In genomic region chr18:5295981-5296705, GRCh38 we compare ENCODE assay signal across 8 cellular contexts. TPM values are rescaled to one million over a fixed set of nuclear protein-coding genes. Genes with fewer than 3 reads are reported as not detected.
DNase-seq lines count a peak whose midpoint lies in the region; ATAC-seq and TF ChIP-seq lines count a peak whose summit lies in the region.

No MANE protein-coding gene starts in this region.

- H3K4me3 ChIP-seq in AG04449 (ENCODE audit: low read depth, low read length) (peak overlapping the region; percentile 87), spleen (peak overlapping the region; percentile 56 to 91 (median 80))

- H3K9me3 ChIP-seq in spleen = no peaks in the 10 kb centered on the region

- CTCF ChIA-PET in AG04449 (lab: Yijun Ruan, JAX) (interaction anchor here (0.8 to 1.8 kb wide), 2 partner anchors 52 to 58 kb away, joined by 3 to 10 read pairs; no protein-coding TSS in a partner anchor), WTC11 (lab: Charles Lee) (interaction anchor here (1.4 kb wide), 1 partner anchor 59 kb away, joined by 6 read pairs; no protein-coding TSS in a partner anchor)

- TF ChIP-seq POLR2A in spleen (IDR thresholded peaks at IDR 0.05) = peak in 1 of 3 donors; percentile 32

- peaks cover 0 to 6% (median 0%) of the 10 kb centered on the region in 7 donors for H3K27me3 ChIP-seq in spleen (replicated peaks in 1 of 7)

- POLR2A ChIA-PET in AG04449 (lab: Yijun Ruan, JAX) (interaction anchor here (3.6 kb wide), 1 partner anchor 59 kb away, joined by 31 read pairs; no protein-coding TSS in a partner anchor), WTC11 (lab: Charles Lee) (interaction anchor here (0.7 to 3.2 kb wide), 3 partner anchors 37 to 118 kb away, joined by 3 to 25 read pairs (median 4); no protein-coding TSS in a partner anchor)

- H3K27ac ChIP-seq in caudate nucleus (ENCODE audit: low read depth, low read length) (peak overlapping the region; percentile 96), spleen (peak overlapping the region; percentile 91 to 100 (median 96))

- intact Hi-C loops in spleen (cut with DNase I; ENCODE audit: low total_unique reads) = no loop called here

- peak overlapping the region; percentile 90 for H3K4me3 Mint-ChIP-seq in WTC11

- TF ChIP-seq CTCF in AG04449 (IDR thresholded peaks at IDR 0.05; ENCODE audit: insufficient read depth, low read length, missing control alignments) = no peak
- no peak for TF ChIP-seq CTCF in WTC11 (IDR thresholded peaks at IDR 0.05)
- TF ChIP-seq CTCF in spleen (IDR thresholded peaks at IDR 0.05 in 8 of 11, conservative IDR thresholded peaks at IDR 0.05 in 3 of 11) = no peak

- peaks cover 22% of the 10 kb centered on the region for H3K4me1 Mint-ChIP-seq in WTC11

- H3K4me1 ChIP-seq in spleen = peaks cover 5 to 28% (median 22%) of the 10 kb centered on the region in 6 donors

- ATAC-seq in GM18873 (IDR thresholded peaks at IDR 0.05; ENCODE audit: low FRiP score, unreplicated experiment) (peak; percentile 65), HG03135 (IDR thresholded peaks at IDR 0.05; ENCODE audit: unreplicated experiment) (peak; percentile 58), WTC11 (peak; percentile 61)

- peak overlapping the region; percentile 97 for H3K27ac Mint-ChIP-seq in WTC11

- peaks cover 13% of the 10 kb centered on the region for H3K36me3 Mint-ChIP-seq in WTC11

- no peaks in the 10 kb centered on the region for H3K9me3 Mint-ChIP-seq in WTC11

- DNase-seq in AG04449 (ENCODE audit: low read depth, low spot score) (peak; percentile 67), NCI-H2196 (lab: John Stamatoyannopoulos, UW; ENCODE audit: unreplicated experiment) (peak; percentile 99), WTC11 (ENCODE audit: low spot score) (peak; percentile 90), caudate nucleus (lab: John Stamatoyannopoulos, UW) (peak; percentile 34 to 95 (median 87)), inferior parietal cortex (ENCODE audit: extremely low spot score) (peak; percentile 84), spleen (peak; percentile 99)

- 0 to 1% (median 1%) methylated on average over 18 to 95 of the region's 95 CpGs for WGBS in spleen, 5 donors

- peaks cover 0 to 17% (median 7%) of the 10 kb centered on the region in 6 donors for H3K36me3 ChIP-seq in spleen

- H3K27me3 Mint-ChIP-seq in WTC11 (ENCODE audit: low read depth) = peaks cover 31% of the 10 kb centered on the region

TF ChIP-seq in WTC11, 78 proteins besides CTCF, POLR2A, EP300 and RAD21 (continues in another document):
- TF ChIP-seq ZNF317 (CRISPR knock-in tag; IDR thresholded peaks at IDR 0.05; ENCODE audit: borderline replicate concordance, low read depth) = no peak
- no peak for TF ChIP-seq E2F1 (CRISPR knock-in tag; IDR thresholded peaks at IDR 0.05)
- TF ChIP-seq ZBTB21 (CRISPR knock-in tag; IDR thresholded peaks at IDR 0.05; ENCODE audit: borderline replicate concordance) = no peak
- no peak for TF ChIP-seq ZNF532 (CRISPR knock-in tag; IDR thresholded peaks at IDR 0.05; ENCODE audit: borderline replicate concordance)
- 0 out of 2 replicates have a peak, but pooled peaks have one; percentile 28 for TF ChIP-seq TCF7 (CRISPR knock-in tag; IDR thresholded peaks at IDR 0.05; ENCODE audit: low read depth)
- peak; percentile 59 for TF ChIP-seq SP1 (CRISPR knock-in tag; conservative IDR thresholded peaks at IDR 0.05)
- no peak for TF ChIP-seq JUN (CRISPR knock-in tag; IDR thresholded peaks at IDR 0.05)
- no peak for TF ChIP-seq RELA (CRISPR knock-in tag; IDR thresholded peaks at IDR 0.05; ENCODE audit: borderline replicate concordance)
- no peak for TF ChIP-seq ATF1 (CRISPR knock-in tag; IDR thresholded peaks at IDR 0.05)
- no peak for TF ChIP-seq CDX4 (CRISPR knock-in tag; IDR thresholded peaks at IDR 0.05; ENCODE audit: borderline replicate concordance)
- TF ChIP-seq FOXP1 (CRISPR knock-in tag; IDR thresholded peaks at IDR 0.05; ENCODE audit: borderline replicate concordance) = 0 out of 2 replicates have a peak, but pooled peaks have one; percentile 1
- TF ChIP-seq SMAD3 (CRISPR knock-in tag; IDR thresholded peaks at IDR 0.05; ENCODE audit: borderline replicate concordance) = no peak
- 0 out of 2 replicates have a peak, but pooled peaks have one; percentile 34 for TF ChIP-seq AR (CRISPR knock-in tag; IDR thresholded peaks at IDR 0.05)
- no peak for TF ChIP-seq FOXP4 (CRISPR knock-in tag; IDR thresholded peaks at IDR 0.05)

RNA-seq across cellular contexts. Expression of gene ZBTB14, which starts 0.6 kb away (rescaled TPM):
- total RNA-seq in WTC11 (2021) (15.1 to 16.9 TPM (median 16.7 TPM) in 3 replicates), spleen (10 to 100 TPM; 18.5 to 26.7 (median 22.7) TPM)
- 10 to 100 TPM; 12.9 to 14.3 (median 13.5) TPM for polyA plus RNA-seq in spleen

Comparison
In these comparisons a context has a peak if more than half of its experiments do, and no peak if none do; other contexts are left out.
1. Peak in every context shown above with its lines: DNase-seq, ATAC-seq, H3K4me3 ChIP-seq and H3K27ac ChIP-seq.